Comparison of ENCODE assay signal across 8 cellular contexts in genomic region chr18:32019251-32019943, GRCh38. TPM values are rescaled to one million over a fixed set of nuclear protein-coding genes. Genes with fewer than 3 reads are reported as not detected.
DNase-seq lines count a peak whose midpoint lies in the region; ATAC-seq and TF ChIP-seq lines count a peak whose summit lies in the region.

No MANE protein-coding gene starts in this region.

- intact Hi-C loops in activated naive CD4-positive, alpha-beta T cell treated with anti-CD3 and anti-CD28 coated beads for 36 hours (cut with micrococcal nuclease): loop anchor here (1.0 to 5.0 kb wide), 2 partner anchors 22 to 513 kb away; no protein-coding TSS in a partner anchor

- peak; percentile 22 for ATAC-seq in HG02973 (IDR thresholded peaks at IDR 0.05; ENCODE audit: unreplicated experiment)

- peaks cover 41% of the 10 kb centered on the region for H3K4me1 Mint-ChIP-seq in activated naive CD4-positive, alpha-beta T cell treated with anti-CD3 and anti-CD28 coated beads for 36 hours (ENCODE audit: low read depth)
- H3K4me1 Mint-ChIP-seq in glutamatergic neuron (ENCODE audit: low read depth, unreplicated experiment): peaks cover 1% of the 10 kb centered on the region
- peaks cover 14% of the 10 kb centered on the region for H3K4me1 Mint-ChIP-seq in osteocyte (ENCODE audit: unreplicated experiment)

- CTCF ChIA-PET in activated naive CD4-positive, alpha-beta T cell treated with anti-CD3 and anti-CD28 coated beads for 36 hours (lab: Charles Lee): interaction anchor here (0.7 to 2.1 kb wide), 17 partner anchors 8 to 248 kb away, joined by 3 to 16 read pairs (median 4); partner anchors contain the start of genes RNF138 and TRAPPC8

- TF ChIP-seq CTCF in glutamatergic neuron (IDR thresholded peaks at IDR 0.05; ENCODE audit: partially characterized antibody, unreplicated experiment): no peak
- TF ChIP-seq CTCF in osteocyte (IDR thresholded peaks at IDR 0.05): no peak

- H3K4me3 Mint-ChIP-seq in activated naive CD4-positive, alpha-beta T cell treated with anti-CD3 and anti-CD28 coated beads for 36 hours: peak overlapping the region; percentile 99
- peak overlapping the region; percentile 98 for H3K4me3 Mint-ChIP-seq in glutamatergic neuron (ENCODE audit: unreplicated experiment)
- peak overlapping the region; percentile 89 for H3K4me3 Mint-ChIP-seq in osteocyte (ENCODE audit: unreplicated experiment)

- H3K27me3 Mint-ChIP-seq in activated naive CD4-positive, alpha-beta T cell treated with anti-CD3 and anti-CD28 coated beads for 36 hours (ENCODE audit: low read depth): no peaks in the 10 kb centered on the region
- peaks cover 14% of the 10 kb centered on the region for H3K27me3 Mint-ChIP-seq in glutamatergic neuron (ENCODE audit: unreplicated experiment)
- H3K27me3 Mint-ChIP-seq in osteocyte (ENCODE audit: unreplicated experiment): peaks cover 41% of the 10 kb centered on the region

- DNase-seq in COLO668 (lab: John Stamatoyannopoulos, UW; ENCODE audit: unreplicated experiment) (peak; percentile 57), RKO (ENCODE audit: low spot score) (peak; percentile 43), glutamatergic neuron (peak; percentile 38), osteocyte (ENCODE audit: extremely low spot score, unreplicated experiment) (peak; percentile 85), ureter (ENCODE audit: low spot score) (peak; percentile 52), middle frontal gyrus (ENCODE audit: extremely low spot score, low spot score) (no peak)
- peak; percentile 64 for DNase-seq in activated naive CD4-positive, alpha-beta T cell treated with anti-CD3 and anti-CD28 coated beads for 36 hours

- no peaks in the 10 kb centered on the region for H3K9me3 Mint-ChIP-seq in activated naive CD4-positive, alpha-beta T cell treated with anti-CD3 and anti-CD28 coated beads for 36 hours
- H3K9me3 Mint-ChIP-seq in glutamatergic neuron (ENCODE audit: unreplicated experiment) (peaks cover 9% of the 10 kb centered on the region), osteocyte (ENCODE audit: unreplicated experiment) (no peaks in the 10 kb centered on the region)

- peaks cover 3% of the 10 kb centered on the region for H3K36me3 Mint-ChIP-seq in activated naive CD4-positive, alpha-beta T cell treated with anti-CD3 and anti-CD28 coated beads for 36 hours (ENCODE audit: low read depth)
- H3K36me3 Mint-ChIP-seq in glutamatergic neuron (ENCODE audit: unreplicated experiment) (no peaks in the 10 kb centered on the region), osteocyte (ENCODE audit: unreplicated experiment) (no peaks in the 10 kb centered on the region)

- peak overlapping the region; percentile 93 for H3K27ac Mint-ChIP-seq in activated naive CD4-positive, alpha-beta T cell treated with anti-CD3 and anti-CD28 coated beads for 36 hours
- H3K27ac Mint-ChIP-seq in glutamatergic neuron (ENCODE audit: unreplicated experiment) (no peak overlapping the region), osteocyte (ENCODE audit: unreplicated experiment) (peak overlapping the region; percentile 10)

RNA-seq across cellular contexts. Expression of gene RNF125, which starts 0.8 kb away (rescaled TPM):
- total RNA-seq in activated naive CD4-positive, alpha-beta T cell treated with anti-CD3 and anti-CD28 coated beads for 36 hours: 10 to 100 TPM; 11.4 to 12.0 TPM
- total RNA-seq in glutamatergic neuron (ENCODE audit: unreplicated experiment) (1.5 TPM), osteocyte (0.13 and 0.29 TPM in 2 replicates), ureter (9.2 TPM)
